ENCODE assay signal across 20 cellular contexts in the genomic region with DNA sequence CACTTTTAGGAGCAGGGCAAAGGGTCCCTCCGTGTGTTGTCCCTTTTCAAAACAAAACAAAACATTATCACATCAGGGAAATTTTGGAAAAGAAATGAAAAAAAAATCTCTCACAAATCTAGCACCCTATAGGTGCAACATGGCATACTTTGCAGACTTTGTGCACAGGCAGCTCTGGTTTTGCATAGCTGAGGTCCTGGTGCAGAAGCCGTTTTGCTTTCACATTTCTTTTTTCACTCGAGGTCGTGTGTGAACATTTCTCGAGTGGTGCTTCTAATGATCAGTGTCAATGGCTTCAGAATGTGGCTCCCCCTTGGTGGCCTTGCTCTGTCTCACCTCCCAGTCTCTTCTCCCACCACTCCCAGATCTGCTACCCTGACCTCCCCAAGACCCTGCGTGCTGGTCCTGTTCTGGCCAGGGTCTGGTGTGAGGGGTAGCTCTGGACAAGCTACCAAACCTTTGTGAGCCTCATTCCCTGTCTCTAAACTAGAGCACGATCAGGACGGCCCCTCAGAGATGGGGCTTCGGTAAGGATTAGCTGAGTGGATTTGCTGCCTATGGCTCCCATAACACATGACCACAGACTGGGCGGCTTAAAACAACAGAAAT.
"Had no signal": no experiment of that assay in that cellular context is flagged by ENCODE, and none has a peak within 500 bp of the region (broad histone marks: within the 10 kb centered on the region; RNA-seq: fewer than 3 reads in every experiment).

No MANE protein-coding gene starts in this region.

- H3K27ac ChIP-seq: adrenal gland, ascending aorta, hepatocyte, right lobe of liver, skin epidermis, transverse colon, uterus had no signal

- H3K79me2 ChIP-seq: hepatocyte had no signal

- H3K4me1 ChIP-seq: adrenal gland, right lobe of liver, transverse colon, uterus had no signal

- DNase-seq: activated T-cell treated with anti-CD3 and anti-CD28 coated beads, Interleukin-2, amount 50 U/mL, for 1 hour; adrenal gland; central memory CD4-positive, alpha-beta T cell; effector memory CD4-positive, alpha-beta T cell; glutamatergic neuron; right lobe of liver; stimulated activated CD4-positive, alpha-beta T cell treated with anti-CD3 and anti-CD28 coated beads, Interleukin-2, amount 100 ng/mL, for 24 hours; stimulated activated naive B cell treated with anti-CD40 and anti-IgM and Interleukin-4, amounts not matched to agents 10 μg/mL and 1 μg/mL and 100 μg/mL, for 72 hours; T-helper 9 cell; transverse colon; uterus had no signal

- H3K4me3 Mint-ChIP-seq: activated naive CD8-positive, alpha-beta T cell; natural killer cell treated with Interleukin-12 subunit alpha and Interleukin-12 subunit beta and Interleukin-15 and Interleukin-18, amount 100 ng/mL, for 72 hours; stimulated activated naive B cell treated with anti-CD40 and anti-IgM and Interleukin-4, amounts not matched to agents 10 μg/mL and 1 μg/mL and 100 μg/mL, for 72 hours; WTC11 had no signal

- H3K4me1 Mint-ChIP-seq: stimulated activated naive B cell treated with anti-CD40 and anti-IgM and Interleukin-4, amounts not matched to agents 10 μg/mL and 1 μg/mL and 100 μg/mL, for 72 hours had no signal

- H3K36me3 Mint-ChIP-seq: activated naive CD8-positive, alpha-beta T cell; natural killer cell treated with Interleukin-12 subunit alpha and Interleukin-12 subunit beta and Interleukin-15 and Interleukin-18, amount 100 ng/mL, for 72 hours; stimulated activated naive B cell treated with anti-CD40 and anti-IgM and Interleukin-4, amounts not matched to agents 10 μg/mL and 1 μg/mL and 100 μg/mL, for 72 hours; WTC11 had no signal

- H3K9me3 Mint-ChIP-seq: natural killer cell treated with Interleukin-12 subunit alpha and Interleukin-12 subunit beta and Interleukin-15 and Interleukin-18, amount 100 ng/mL, for 72 hours had no signal

- H3K27ac Mint-ChIP-seq: activated naive CD8-positive, alpha-beta T cell; natural killer cell treated with Interleukin-12 subunit alpha and Interleukin-12 subunit beta and Interleukin-15 and Interleukin-18, amount 100 ng/mL, for 72 hours; stimulated activated naive B cell treated with anti-CD40 and anti-IgM and Interleukin-4, amounts not matched to agents 10 μg/mL and 1 μg/mL and 100 μg/mL, for 72 hours; WTC11 had no signal

- ATAC-seq: esophagus mucosa; natural killer cell treated with Interleukin-12 subunit alpha and Interleukin-12 subunit beta and Interleukin-15 and Interleukin-18, amount 100 ng/mL, for 72 hours; right lobe of liver; stimulated activated naive B cell treated with anti-CD40 and anti-IgM and Interleukin-4, amounts not matched to agents 10 μg/mL and 1 μg/mL and 100 μg/mL, for 72 hours; WTC11 had no signal

- FAIRE-seq: endothelial cell of umbilical vein, frontal cortex had no signal

- H3K9me3 ChIP-seq: adrenal gland, ascending aorta, right lobe of liver, transverse colon, uterus had no signal

- H3K4me3 ChIP-seq: adrenal gland, ascending aorta, hepatocyte, right lobe of liver, skin epidermis, transverse colon, uterus had no signal

- H3K27me3 ChIP-seq: adrenal gland, ascending aorta, hepatocyte, right lobe of liver, transverse colon, uterus had no signal

- H2AFZ ChIP-seq: hepatocyte had no signal

- H3K4me2 ChIP-seq: hepatocyte had no signal
